In genomic region chr3:197289726-197290125, GRCh38 we compare ENCODE assay signal across 1 cellular context.
TF ChIP-seq lines count a peak whose summit lies in the region.

No MANE protein-coding gene starts in this region.

TF ChIP-seq in SK-N-SH treated with all-trans-retinoic acid at 6 μM for 48 hours, 23 proteins besides CTCF, POLR2A, EP300 and RAD21 (continued from another document):
- TF ChIP-seq CSRNP3 (CRISPR knock-in tag; IDR thresholded peaks at IDR 0.05) (no peak), CSDC2 (CRISPR knock-in tag; IDR thresholded peaks at IDR 0.05) (no peak)
